ENCODE assay signal across 7 cellular contexts in the genomic region with DNA sequence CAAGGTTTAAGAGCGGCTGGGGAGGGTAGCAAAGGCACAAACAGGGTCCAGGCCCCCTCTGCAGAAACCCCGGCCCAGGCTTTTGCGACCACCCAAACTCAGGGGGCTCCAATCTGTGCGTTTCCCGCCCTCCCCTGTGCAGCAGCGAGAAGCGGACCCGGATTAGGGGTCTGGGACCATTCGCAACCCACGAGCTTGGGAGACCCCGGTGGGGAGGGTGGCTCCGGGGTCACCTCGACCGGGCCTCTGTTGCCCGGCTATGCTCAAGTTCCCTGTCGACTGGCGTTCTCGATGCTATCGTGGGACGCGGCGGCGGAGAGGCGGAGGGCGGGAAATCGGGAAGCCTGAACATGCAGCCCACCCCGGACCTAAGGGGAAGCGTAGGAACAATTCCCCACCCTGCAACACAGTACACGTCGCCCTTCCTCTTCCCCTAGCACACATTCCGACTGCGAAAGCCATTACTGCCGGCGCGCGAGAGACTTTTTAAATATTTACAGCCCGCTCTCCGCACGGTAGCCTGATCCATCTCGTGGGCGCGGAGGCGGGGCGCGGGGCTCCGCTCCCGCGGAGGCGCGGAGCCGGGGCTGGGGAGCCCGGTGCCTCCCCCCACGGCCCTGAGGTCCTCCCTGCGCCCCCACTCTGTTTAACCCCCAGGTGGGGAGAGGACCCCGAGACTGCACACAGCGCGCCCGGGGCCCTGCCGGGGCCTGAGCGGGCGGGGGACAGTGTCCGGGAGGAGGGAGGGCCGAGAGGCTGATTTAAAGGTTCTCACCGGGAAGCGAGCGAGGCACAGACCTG. TPM values are rescaled to one million over a fixed set of nuclear protein-coding genes. Genes with fewer than 3 reads are reported as not detected.
DNase-seq lines count a peak whose midpoint lies in the region; ATAC-seq, FAIRE-seq and TF ChIP-seq lines count a peak whose summit lies in the region.

No MANE protein-coding gene starts in this region.

- H3K9me3 Mint-ChIP-seq in activated T-helper 17 cell treated with anti-CD3 and anti-CD28 coated beads, Interleukin-2, amount 50 U/mL, for 72 hours, result no peaks in the 10 kb centered on the region

- WGBS in iPS DF 6.9 (ENCODE audit: insufficient coverage, insufficient read length), result no CpG with 5 or more reads among the region's 66 CpGs
- 4 to 21% (median 9%) methylated on average over 28 to 66 of the region's 66 CpGs for WGBS in small intestine, 3 donors

- H3K27ac ChIP-seq in iPS DF 6.9 (ENCODE audit: low read length) (no peak overlapping the region), small intestine (ENCODE audit: low read depth in 1 of 2, low read length in 1 of 2) (no peak overlapping the region)

- CTCF ChIA-PET in HEK293T (lab: Yijun Ruan, JAX), result no interaction called here

- no peaks in the 10 kb centered on the region for H3K36me3 Mint-ChIP-seq in activated T-helper 17 cell treated with anti-CD3 and anti-CD28 coated beads, Interleukin-2, amount 50 U/mL, for 72 hours (ENCODE audit: low read depth)

- peak; percentile 7 for ATAC-seq in activated T-helper 17 cell treated with anti-CD3 and anti-CD28 coated beads, Interleukin-2, amount 50 U/mL, for 72 hours (replicated peaks)
- no peak for ATAC-seq in HG03378 (IDR thresholded peaks at IDR 0.05; ENCODE audit: unreplicated experiment)
- ATAC-seq in GM21390 (IDR thresholded peaks at IDR 0.05; ENCODE audit: unreplicated experiment), result no peak

- H3K4me1 ChIP-seq in iPS DF 6.9 (ENCODE audit: control insufficient read depth, insufficient read depth, low read length) (peaks cover 16% of the 10 kb centered on the region), small intestine (ENCODE audit: control insufficient read depth in 2 of 2, insufficient read depth in 1 of 2, low read depth in 1 of 2, low read length in 1 of 2) (no peaks in the 10 kb centered on the region)

- no peaks in the 10 kb centered on the region for H3K4me1 Mint-ChIP-seq in activated T-helper 17 cell treated with anti-CD3 and anti-CD28 coated beads, Interleukin-2, amount 50 U/mL, for 72 hours

- DNase-seq in HEK293T (ENCODE audit: extremely low spot score) (no peak), iPS DF 6.9 (ENCODE audit: low read depth, low spot score) (no peak), small intestine (no peak)
- no peak for DNase-seq in activated effector memory CD4-positive, alpha-beta T cell treated with Interleukin-2 at 50 U/mL for 16 hours

- peaks cover 16% of the 10 kb centered on the region for H3K27me3 ChIP-seq in iPS DF 6.9 (ENCODE audit: control insufficient read depth, insufficient read depth, low read length)
- peaks cover 0 to 5% of the 10 kb centered on the region in 2 donors for H3K27me3 ChIP-seq in small intestine (ENCODE audit: control insufficient read depth in 2 of 2, insufficient read depth in 2 of 2, low read length in 2 of 2)

- H3K27me3 Mint-ChIP-seq in activated T-helper 17 cell treated with anti-CD3 and anti-CD28 coated beads, Interleukin-2, amount 50 U/mL, for 72 hours, result no peaks in the 10 kb centered on the region

- H3K4me3 Mint-ChIP-seq in activated T-helper 17 cell treated with anti-CD3 and anti-CD28 coated beads, Interleukin-2, amount 50 U/mL, for 72 hours, result peak overlapping the region; percentile 51

- no peak overlapping the region for H3K27ac Mint-ChIP-seq in activated T-helper 17 cell treated with anti-CD3 and anti-CD28 coated beads, Interleukin-2, amount 50 U/mL, for 72 hours

- H3K36me3 ChIP-seq in iPS DF 6.9 (ENCODE audit: control insufficient read depth, insufficient read depth, low read length) (no peaks in the 10 kb centered on the region), small intestine (ENCODE audit: control insufficient read depth in 2 of 2, insufficient read depth in 2 of 2, low read length in 2 of 2) (no peaks in the 10 kb centered on the region)

- H3K9me3 ChIP-seq in iPS DF 6.9 (ENCODE audit: control insufficient read depth, insufficient read depth, low read length), result no peaks in the 10 kb centered on the region
- H3K9me3 ChIP-seq in small intestine (ENCODE audit: control insufficient read depth, low read depth), result no peaks in the 10 kb centered on the region

- no peak for FAIRE-seq in small intestine (lab: Jason Lieb, UNC)

- H3K4me3 ChIP-seq in iPS DF 6.9 (ENCODE audit: low read length) (peak overlapping the region; percentile 53; the same call in 1 of the 2 replicates), small intestine (ENCODE audit: low read depth in 1 of 2, low read length in 2 of 2) (peak overlapping the region; percentile 27 to 29)

- POLR2A ChIA-PET in HEK293T (lab: Yijun Ruan, JAX), result interaction anchor here (0.6 to 2.9 kb wide), 17 partner anchors 9 to 481 kb away, joined by 3 to 24 read pairs (median 4); a partner anchor contains a TSS

TF ChIP-seq in HEK293T, 16 proteins besides CTCF, POLR2A, EP300 and RAD21:
- no peak for TF ChIP-seq SUZ12 (IDR thresholded peaks at IDR 0.05)
- TF ChIP-seq L3MBTL2 (conservative IDR thresholded peaks at IDR 0.05), result peak; percentile 78

RNA-seq across cellular contexts. Expression of a gene that starts 48.1 kb away (rescaled TPM):
- 10 to 100 TPM; 38.9 to 63.2 TPM for total RNA-seq in activated T-helper 17 cell treated with anti-CD3 and anti-CD28 coated beads, Interleukin-2, amount 50 U/mL, for 72 hours
- 10 to 100 TPM in 1 of 3 donors, 1 to 10 TPM in 2; 5.1 to 10.4 (median 6.5) TPM for polyA plus RNA-seq in small intestine
